8 cellular contexts compared by ENCODE assay signal in the genomic region with DNA sequence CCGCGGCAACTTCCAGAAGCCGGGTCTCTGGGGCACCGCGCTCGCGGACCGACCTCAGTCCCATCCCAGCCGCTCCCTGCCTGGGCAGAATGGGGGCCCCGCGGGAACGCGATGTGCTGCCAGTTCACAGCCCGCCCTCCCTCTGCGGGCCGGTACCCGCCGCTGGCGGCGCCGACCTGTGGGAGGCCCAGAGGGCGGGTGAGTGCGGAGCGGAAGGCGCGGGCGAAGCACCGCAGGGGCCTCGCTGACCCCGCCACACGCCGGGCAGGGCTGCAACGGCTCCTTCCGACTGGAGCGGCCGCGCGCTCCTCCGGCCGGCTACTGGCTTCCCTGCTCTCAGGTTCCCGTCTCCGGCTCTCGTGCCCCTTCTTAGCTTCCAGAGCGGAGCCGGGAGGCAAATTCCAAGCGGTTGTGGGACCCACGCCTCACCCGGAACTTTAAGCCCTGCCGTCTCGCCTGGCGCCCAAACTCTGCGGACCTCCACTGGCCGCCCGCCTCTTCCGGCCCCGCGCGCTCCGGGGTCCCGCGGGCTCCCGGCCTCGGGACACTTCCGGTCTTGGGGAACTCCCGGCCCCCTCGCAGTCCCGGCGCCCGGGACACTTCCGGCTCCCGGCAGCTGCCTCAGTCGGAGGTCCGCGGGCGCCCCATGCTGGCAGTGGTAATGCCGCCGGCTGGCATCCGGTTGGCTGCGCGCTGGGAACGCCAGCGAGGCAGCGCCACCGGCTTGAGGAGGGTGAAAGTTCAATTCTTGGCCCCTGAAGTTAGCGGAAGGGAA. TPM values are rescaled to one million over a fixed set of nuclear protein-coding genes. Genes with fewer than 3 reads are reported as not detected.
DNase-seq lines count a peak whose midpoint lies in the region; FAIRE-seq and TF ChIP-seq lines count a peak whose summit lies in the region.

A gene with protein sequence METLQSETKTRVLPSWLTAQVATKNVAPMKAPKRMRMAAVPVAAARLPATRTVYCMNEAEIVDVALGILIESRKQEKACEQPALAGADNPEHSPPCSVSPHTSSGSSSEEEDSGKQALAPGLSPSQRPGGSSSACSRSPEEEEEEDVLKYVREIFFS (minus strand): TSS at position 485 of the 775 bp plus-strand sequence. CDS start 1,785 bp downstream, outside the sequence.

- H2BK20ac ChIP-seq in H1 (ENCODE audit: low read length): no peak within 1 kb of the TSS

- H4K91ac ChIP-seq in H1 (replicated peaks; ENCODE audit: insufficient read length, low read length): peak within 1 kb of the TSS; percentile 83

- no peaks in the 10 kb centered on the region; the same call in 1 of the 2 replicates for H3K23me2 ChIP-seq in H1 (ENCODE audit: low read depth, low read length)

- H3K9ac ChIP-seq in H1 (replicated peaks in 1 of 4; ENCODE audit: extremely low read depth in 1 of 4, low read depth in 3 of 4, low read length in 3 of 4): peak within 1 kb of the TSS; percentile 59 to 91 (median 80)

- H2AFZ ChIP-seq in H1 (ENCODE audit: low read length): no peak within 1 kb of the TSS; the same call in 1 of the 2 replicates

- POLR2A ChIA-PET in activated CD8-positive, alpha-beta memory T cell treated with anti-CD3 and anti-CD28 coated beads for 36 hours (lab: Charles Lee): interaction anchor here (1.0 to 4.2 kb wide), 5 partner anchors 10 to 183 kb away, joined by 3 to 23 read pairs (median 12); partner anchors contain the start of genes AGBL3, TMEM140 and WDR91
- POLR2A ChIA-PET in H1 (lab: Charles Lee; ENCODE audit: partially characterized antibody): interaction anchor here (0.8 to 4.7 kb wide), 9 partner anchors 8 to 184 kb away, joined by 3 to 32 read pairs (median 6); partner anchors contain the start of gene AGBL3

- peaks cover 1 to 16% (median 3%) of the 10 kb centered on the region in 4 experiments; a peak in 4 of 7 replicates for H3K4me1 ChIP-seq in H1 (replicated peaks in 1 of 4; ENCODE audit: control insufficient read depth in 3 of 4, insufficient read depth in 4 of 4, low read length in 3 of 4)

- TF ChIP-seq CTCF in GM20000 (IDR thresholded peaks at IDR 0.05; ENCODE audit: extremely low read depth, missing control alignments) (peak; percentile 81), H1 (IDR thresholded peaks at IDR 0.05; ENCODE audit: control extremely low read depth in 1 of 3, insufficient read depth in 1 of 3, low read depth in 1 of 3, low read length in 3 of 3) (peak in 2 of 3 experiments; percentile 13 to 43; a peak in 3 of 4 replicates)

- DNase-seq in COLO829 (ENCODE audit: low spot score) (peak; percentile 99), GM20000 (ENCODE audit: low spot score) (peak; percentile 93), HT-29 (ENCODE audit: low spot score) (peak; percentile 97), H1 (ENCODE audit: low read depth in 1 of 2, low spot score in 2 of 2) (peak; percentile 78 to 87), mesenteric fat pad (ENCODE audit: low spot score) (peak; percentile 99)
- DNase-seq in NK-92 treated with Interleukin-12 subunit alpha and Interleukin-12 subunit beta, amount 100 ng/mL, for 24 hours (lab: John Stamatoyannopoulos, UW): peak; percentile 93
- DNase-seq in stimulated activated CD8-positive, alpha-beta memory T cell treated with anti-CD3 and anti-CD28 coated beads, Interleukin-15, amount 100 ng/mL, for 24 hours (ENCODE audit: low read depth): peak; percentile 82

- peak within 1 kb of the TSS; percentile 91 for H4K5ac ChIP-seq in H1 (ENCODE audit: insufficient read length, low read depth, low read length)

- no peak within 1 kb of the TSS for H2BK15ac ChIP-seq in H1 (ENCODE audit: low read length)

- 2% methylated on average over 62 of the region's 85 CpGs; no CpG with 5 or more reads in 1 of the 2 experiments for WGBS in H1 (ENCODE audit: extremely low coverage in 1 of 2, insufficient coverage in 1 of 2, insufficient read length in 1 of 2, insufficient replicate concordance in 2 of 2, low coverage in 1 of 2, low lambda C conversion rate in 2 of 2, missing lambda C conversion rate in 1 of 2), 2 experiments

- peak within 1 kb of the TSS; percentile 95 for H3K56ac ChIP-seq in H1 (replicated peaks; ENCODE audit: insufficient read length, low read depth, low read length)

- peak; percentile 50 to 84 for TF ChIP-seq POLR2A in H1 (IDR thresholded peaks at IDR 0.05; ENCODE audit: control extremely low read depth in 1 of 2, low read depth in 2 of 2, low read length in 2 of 2)

- peaks cover 0 to 20% of the 10 kb centered on the region in 2 experiments; a peak in 2 of 4 replicates for H3K79me2 ChIP-seq in H1 (ENCODE audit: control insufficient read depth in 1 of 2, insufficient read depth in 2 of 2, low read length in 2 of 2)

- no peak for FAIRE-seq in H1 (lab: Jason Lieb, UNC)

- no peaks in the 10 kb centered on the region for H3K27me3 ChIP-seq in H1 (replicated peaks in 1 of 4; ENCODE audit: control insufficient read depth in 3 of 4, extremely low read depth in 1 of 4, insufficient read depth in 3 of 4, low read length in 3 of 4)

- peak within 1 kb of the TSS; percentile 60 to 81 (median 72) for H3K4me3 ChIP-seq in H1 (ENCODE audit: extremely low read depth in 1 of 4, insufficient read depth in 2 of 4, low read depth in 3 of 4, low read length in 4 of 4)

- H2BK5ac ChIP-seq in H1 (ENCODE audit: low read depth, low read length): peak within 1 kb of the TSS; percentile 93

- no peak within 1 kb of the TSS for H2AK5ac ChIP-seq in H1 (ENCODE audit: low read depth, low read length)

- peak within 1 kb of the TSS; percentile 80 to 85 for H3K4me2 ChIP-seq in H1 (ENCODE audit: insufficient read depth in 1 of 2, low read depth in 2 of 2, low read length in 2 of 2)

- H3K79me1 ChIP-seq in H1 (ENCODE audit: low read depth, low read length): no peaks in the 10 kb centered on the region; the same call in 1 of the 2 replicates

- H3K36me3 ChIP-seq in H1 (ENCODE audit: control insufficient read depth in 2 of 4, insufficient read depth in 4 of 4, low read length in 3 of 4): peaks cover 16 to 34% (median 30%) of the 10 kb centered on the region in 4 experiments

- no peak within 1 kb of the TSS for H2BK12ac ChIP-seq in H1 (ENCODE audit: low read depth, low read length)

- H3K4ac ChIP-seq in H1 (replicated peaks; ENCODE audit: insufficient read length, low read depth, low read length): peak within 1 kb of the TSS; percentile 2

- peaks cover 0 to 4% of the 10 kb centered on the region in 2 experiments for H4K20me1 ChIP-seq in H1 (replicated peaks in 1 of 2; ENCODE audit: control insufficient read depth in 1 of 2, insufficient read depth in 2 of 2, low read length in 2 of 2)

- H3K14ac ChIP-seq in H1 (ENCODE audit: insufficient read length): no peak within 1 kb of the TSS

- no peak within 1 kb of the TSS for H2BK120ac ChIP-seq in H1 (replicated peaks; ENCODE audit: low read depth, low read length)

- peak within 1 kb of the TSS; percentile 91 for H4K8ac ChIP-seq in H1 (ENCODE audit: extremely low read depth, insufficient read depth, low read length)

- H3K27ac ChIP-seq in H1 (ENCODE audit: low read depth, low read length): peak within 1 kb of the TSS; percentile 89

- H3K23ac ChIP-seq in H1 (ENCODE audit: insufficient read length): no peak within 1 kb of the TSS

- H3K9me3 ChIP-seq in H1 (ENCODE audit: insufficient read depth in 2 of 2, low read depth in 1 of 2, low read length in 1 of 2): no peaks in the 10 kb centered on the region

- CTCF ChIA-PET in activated CD8-positive, alpha-beta memory T cell treated with anti-CD3 and anti-CD28 coated beads for 36 hours (lab: Charles Lee): interaction anchor here (0.7 to 3.2 kb wide), 16 partner anchors 8 to 738 kb away, joined by 3 to 24 read pairs (median 4); partner anchors contain the start of genes AGBL3, TMEM140 and WDR91
- CTCF ChIA-PET in H1 (lab: Charles Lee; ENCODE audit: partially characterized antibody): interaction anchor here (0.8 to 2.5 kb wide), 7 partner anchors 7 to 184 kb away, joined by 3 to 12 read pairs (median 5); partner anchors contain the start of gene AGBL3

- peak in 1 of 2 experiments; percentile 56; a peak in 1 of 3 replicates for TF ChIP-seq EP300 in H1 (IDR thresholded peaks at IDR 0.05; ENCODE audit: borderline replicate concordance in 1 of 2, low read depth in 2 of 2, low read length in 2 of 2)

- no peak within 1 kb of the TSS; the same call in none of the 2 replicates for H3K18ac ChIP-seq in H1 (ENCODE audit: extremely low read depth, low read length)

- TF ChIP-seq RAD21 in H1 (IDR thresholded peaks at IDR 0.05 in 1 of 2, conservative IDR thresholded peaks at IDR 0.05 in 1 of 2; ENCODE audit: low read depth in 2 of 2, low read length in 2 of 2): peak; percentile 26 to 53; a peak in 3 of 4 replicates

TF ChIP-seq in H1, 55 proteins besides CTCF, POLR2A, EP300 and RAD21 (continues in another document):
- no peak for TF ChIP-seq JUND (IDR thresholded peaks at IDR 0.05; ENCODE audit: low read length)
- TF ChIP-seq RXRA (IDR thresholded peaks at IDR 0.05; ENCODE audit: insufficient read depth, low read depth, low read length): 0 out of 2 replicates have a peak, but pooled peaks have one; percentile 62
- TF ChIP-seq NANOG (IDR thresholded peaks at IDR 0.05; ENCODE audit: insufficient read depth, low read depth, low read length, poor library complexity, severe bottlenecking): peak; percentile 30
- TF ChIP-seq SIN3A (conservative IDR thresholded peaks at IDR 0.05 in 1 of 2, IDR thresholded peaks at IDR 0.05 in 1 of 2; ENCODE audit: low read depth in 1 of 2, low read length in 2 of 2): peak in 1 of 2 experiments; percentile 54; a peak in 2 of 4 replicates
- no peak for TF ChIP-seq POU5F1 (IDR thresholded peaks at IDR 0.05; ENCODE audit: low read depth, low read length)
- peak; percentile 80 to 91; a peak in 3 of 4 replicates for TF ChIP-seq HDAC2 (IDR thresholded peaks at IDR 0.05; ENCODE audit: borderline replicate concordance in 1 of 2, low read depth in 2 of 2, low read length in 2 of 2)
- peak; percentile 14 for TF ChIP-seq POLR2AphosphoS5 (IDR thresholded peaks at IDR 0.05; ENCODE audit: low read depth, low read length)
- no peak for TF ChIP-seq CTBP2 (IDR thresholded peaks at IDR 0.05; ENCODE audit: borderline replicate concordance, insufficient read depth, insufficient read length, low read length)
- TF ChIP-seq MAFK (IDR thresholded peaks at IDR 0.05; ENCODE audit: low read depth, low read length): no peak

RNA-seq across cellular contexts. Expression of the gene that starts here (rescaled TPM):
- total RNA-seq in HT-29 (2014; rRNA removed; shearing (Covaris generic)): 70.3 and 78.5 TPM in 2 replicates
- 10 to 100 TPM; 71.4 to 71.7 TPM for total RNA-seq in activated CD8-positive, alpha-beta memory T cell treated with anti-CD3 and anti-CD28 coated beads for 36 hours
- 46.0 and 46.2 TPM in 2 replicates for total RNA-seq in H1 (2021; fragmentation: NEBNext Ultra II Directional; extraction: Animal tissue kit (Norgen Biotek cat#: 25700))
- polyA plus RNA-seq in H1 (2011; rRNA removed): 25.1 and 29.1 TPM in 2 replicates
- 36.9 TPM for polyA plus RNA-seq in H1 (2011; cell fraction: cytosol; rRNA removed)
- polyA plus RNA-seq in H1 (2011; cell fraction: nucleus; rRNA removed): 32.3 TPM
- polyA plus RNA-seq in H1 (2012, experiment 1 of 2): 33.1 to 39.0 TPM (median 34.3 TPM) in 4 replicates
- 21.8 TPM for polyA plus RNA-seq in H1 (2012, experiment 2 of 2)
- 24.2 TPM for polyA plus RNA-seq in H1 (2013, experiment 1 of 2)
- polyA plus RNA-seq in H1 (2013, experiment 2 of 2): 23.4 TPM
- polyA minus RNA-seq in H1 (2011; rRNA and poly(A)+ RNA removed): 52.3 and 54.6 TPM in 2 replicates
- polyA minus RNA-seq in H1 (2011; cell fraction: cytosol; rRNA and poly(A)+ RNA removed): 33.2 TPM
- 61.4 TPM for polyA minus RNA-seq in H1 (2011; cell fraction: nucleus; rRNA and poly(A)+ RNA removed)
- total RNA-seq in mesenteric fat pad: 35.8 TPM

Comparison
In these comparisons a context has a peak if more than half of its experiments do, and no peak if none do; other contexts are left out.
1. Peak in every context shown above with its lines: DNase-seq, H3K4me3 ChIP-seq and H3K27ac ChIP-seq.